Comparison of ENCODE assay signal across 10 cellular contexts in the genomic region with DNA sequence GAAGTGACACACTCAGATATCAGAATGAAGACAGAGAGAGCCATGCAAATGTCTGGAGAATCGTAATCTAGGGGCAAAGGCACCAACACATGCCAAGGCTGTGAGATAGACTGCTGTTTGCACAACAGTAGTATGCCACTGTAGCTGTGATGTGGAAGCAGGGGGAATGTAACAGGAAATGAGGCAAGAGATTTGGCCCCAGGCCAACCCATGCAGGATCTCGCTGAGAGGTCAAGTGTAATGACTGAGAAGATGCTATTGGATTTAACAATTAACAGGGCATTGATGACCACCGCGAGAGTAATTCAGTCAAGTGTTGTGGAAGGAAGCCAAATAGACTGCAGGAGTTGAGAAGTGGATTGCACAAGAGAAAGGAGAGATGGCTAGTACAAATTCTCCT.
DNase-seq lines count a peak whose midpoint lies in the region; ATAC-seq and TF ChIP-seq lines count a peak whose summit lies in the region.
"Had no signal": no experiment of that assay in that cellular context is flagged by ENCODE, and none has a peak within 500 bp of the region (broad histone marks: within the 10 kb centered on the region; RNA-seq: fewer than 3 reads in every experiment).

No MANE protein-coding gene starts in this region.

- H3K36me3 ChIP-seq in colonic mucosa = no peaks in the 10 kb centered on the region
- no peaks in the 10 kb centered on the region for H3K36me3 ChIP-seq in endodermal cell (ENCODE audit: control insufficient read depth, insufficient read depth, low read length)
- H3K36me3 ChIP-seq: neutrophil had no signal

- no peak overlapping the region for H3K27ac ChIP-seq in colonic mucosa
- no peak overlapping the region for H3K27ac ChIP-seq in endodermal cell (ENCODE audit: low read depth, low read length)
- H3K27ac ChIP-seq: neutrophil had no signal

- H3K9me3 Mint-ChIP-seq in endodermal cell = peaks cover 4% of the 10 kb centered on the region

- ATAC-seq in GM21576 (IDR thresholded peaks at IDR 0.05; ENCODE audit: unreplicated experiment) = no peak

- H3K9me3 ChIP-seq in colonic mucosa = no peaks in the 10 kb centered on the region
- no peaks in the 10 kb centered on the region for H3K9me3 ChIP-seq in endodermal cell (ENCODE audit: control insufficient read depth, low read length)
- H3K9me3 ChIP-seq: neutrophil had no signal

- no peak overlapping the region for H3K4me3 Mint-ChIP-seq in endodermal cell

- TF ChIP-seq CTCF in fibroblast of villous mesenchyme (IDR thresholded peaks at IDR 0.05; ENCODE audit: insufficient read depth, low read depth, low read length) (no peak), colonic mucosa (IDR thresholded peaks at IDR 0.05) (no peak), endodermal cell (conservative IDR thresholded peaks at IDR 0.05) (no peak)

- DNase-seq in DMS153 (lab: John Stamatoyannopoulos, UW) = peak; percentile 85
- DNase-seq in M059J (ENCODE audit: low read depth) = peak; percentile 35
- peak; percentile 16 for DNase-seq in OCI-M1 (lab: John Stamatoyannopoulos, UW)
- peak; percentile 9 for DNase-seq in fibroblast of villous mesenchyme (ENCODE audit: low read depth)
- no peak for DNase-seq in colonic mucosa
- DNase-seq in endodermal cell = no peak
- DNase-seq in ureter (ENCODE audit: low spot score) = no peak
- DNase-seq: hippocampal formation had no signal

- H3K27me3 ChIP-seq in colonic mucosa (no peaks in the 10 kb centered on the region), endodermal cell (ENCODE audit: control insufficient read depth, insufficient read depth, low read length, poor library complexity, severe bottlenecking) (no peaks in the 10 kb centered on the region)

- H3K4me3 ChIP-seq in fibroblast of villous mesenchyme (ENCODE audit: low read depth, low read length) (no peak overlapping the region), colonic mucosa (no peak overlapping the region), endodermal cell (ENCODE audit: low read length) (no peak overlapping the region)

- WGBS in endodermal cell (ENCODE audit: insufficient coverage in 1 of 2, insufficient read length in 1 of 2), 2 experiments = 83 to 90% methylated on average over 4 of the region's 4 CpGs

- intact Hi-C loops in colonic mucosa (cut with DNase I) = no loop called here

- no peaks in the 10 kb centered on the region for H3K27me3 Mint-ChIP-seq in endodermal cell (ENCODE audit: insufficient read depth)

- H3K4me1 ChIP-seq in colonic mucosa (no peaks in the 10 kb centered on the region), endodermal cell (ENCODE audit: control insufficient read depth, insufficient read depth, low read length) (no peaks in the 10 kb centered on the region)

- no peak overlapping the region for H3K27ac Mint-ChIP-seq in endodermal cell

- no peaks in the 10 kb centered on the region for H3K36me3 Mint-ChIP-seq in endodermal cell (ENCODE audit: low read depth)

- no peak overlapping the region for H3K9ac ChIP-seq in colonic mucosa (ENCODE audit: low read depth in 2 of 2, low read length in 2 of 2)
- no peak overlapping the region for H3K9ac ChIP-seq in endodermal cell (ENCODE audit: extremely low read depth, low read length, poor library complexity, severe bottlenecking)

- no peaks in the 10 kb centered on the region for H3K4me1 Mint-ChIP-seq in endodermal cell

Comparison
In these comparisons a context has a peak if more than half of its experiments do, and no peak if none do; other contexts are left out.
1. DNase-seq: peak in DMS153 (single experiment), M059J (single experiment), OCI-M1 (single experiment) and fibroblast of villous mesenchyme (single experiment); none in colonic mucosa (single experiment), endodermal cell (single experiment) and ureter (single experiment).